Comparison of ENCODE assay signal across 1 cellular context in the genomic region with DNA sequence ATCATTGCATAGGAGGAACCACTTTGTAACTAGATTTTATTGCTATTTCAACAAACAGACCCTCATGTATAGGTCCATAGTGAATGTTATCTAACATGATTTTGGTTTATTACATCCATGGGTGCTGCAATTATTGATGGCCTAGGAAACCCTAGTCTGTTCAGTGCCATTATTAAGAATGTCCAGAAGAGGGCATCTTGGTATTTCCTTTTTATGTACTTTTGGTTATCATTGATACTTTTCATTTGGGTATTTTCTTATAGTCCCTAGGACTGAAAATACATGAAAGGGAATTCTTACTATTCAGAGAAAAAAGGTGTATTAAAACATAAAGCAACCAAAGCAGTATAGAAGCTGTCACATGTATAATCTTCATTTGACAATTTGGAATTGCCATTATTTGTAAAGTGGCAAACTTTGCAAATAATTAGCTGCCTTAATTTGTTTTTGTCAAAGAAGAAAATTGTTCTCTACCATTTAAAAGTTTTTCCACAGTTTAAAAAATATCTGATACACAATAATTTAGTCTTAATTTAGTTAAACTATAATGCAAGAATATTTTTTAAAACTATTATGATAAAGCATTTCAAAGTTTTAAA.
TF ChIP-seq lines count a peak whose summit lies in the region.

No MANE protein-coding gene starts in this region.

TF ChIP-seq in HEK293, 187 proteins besides CTCF, POLR2A, EP300 and RAD21 (continued from another document):
- TF ChIP-seq ZNF324 (tag by site-specific recombination; IDR thresholded peaks at IDR 0.05) = no peak
